ENCODE assay signal across 1 cellular context in genomic region chr17:50102164-50102991, GRCh38.
TF ChIP-seq lines count a peak whose summit lies in the region.

No MANE protein-coding gene starts in this region.

TF ChIP-seq in HepG2, 621 proteins besides CTCF, POLR2A, EP300 and RAD21 (continued from another document and continues in another):
- TF ChIP-seq, protein P1, sequence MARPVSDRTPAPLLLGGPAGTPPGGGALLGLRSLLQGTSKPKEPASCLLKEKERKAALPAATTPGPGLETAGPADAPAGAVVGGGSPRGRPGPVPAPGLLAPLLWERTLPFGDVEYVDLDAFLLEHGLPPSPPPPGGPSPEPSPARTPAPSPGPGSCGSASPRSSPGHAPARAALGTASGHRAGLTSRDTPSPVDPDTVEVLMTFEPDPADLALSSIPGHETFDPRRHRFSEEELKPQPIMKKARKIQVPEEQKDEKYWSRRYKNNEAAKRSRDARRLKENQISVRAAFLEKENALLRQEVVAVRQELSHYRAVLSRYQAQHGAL (CRISPR knock-in tag; IDR thresholded peaks at IDR 0.05; ENCODE audit: not compliant biosample characterization), result no peak
- TF ChIP-seq WIZ (CRISPR knock-in tag; IDR thresholded peaks at IDR 0.05), result no peak
- 0 out of 2 replicates have a peak, but pooled peaks have one; percentile 24 for TF ChIP-seq SOX5 (CRISPR knock-in tag; IDR thresholded peaks at IDR 0.05; ENCODE audit: borderline replicate concordance)
- TF ChIP-seq RCOR2 (CRISPR knock-in tag; IDR thresholded peaks at IDR 0.05), result peak; percentile 46; the same call in 1 of the 2 replicates
- no peak for TF ChIP-seq NBN (conservative IDR thresholded peaks at IDR 0.05)
- TF ChIP-seq ZSCAN30 (CRISPR knock-in tag; IDR thresholded peaks at IDR 0.05), result no peak
- TF ChIP-seq, protein P2, sequence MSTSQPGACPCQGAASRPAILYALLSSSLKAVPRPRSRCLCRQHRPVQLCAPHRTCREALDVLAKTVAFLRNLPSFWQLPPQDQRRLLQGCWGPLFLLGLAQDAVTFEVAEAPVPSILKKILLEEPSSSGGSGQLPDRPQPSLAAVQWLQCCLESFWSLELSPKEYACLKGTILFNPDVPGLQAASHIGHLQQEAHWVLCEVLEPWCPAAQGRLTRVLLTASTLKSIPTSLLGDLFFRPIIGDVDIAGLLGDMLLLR (CRISPR knock-in tag; IDR thresholded peaks at IDR 0.05), result peak; percentile 92
- no peak for TF ChIP-seq ZNF709 (CRISPR knock-in tag; IDR thresholded peaks at IDR 0.05)
- 0 out of 2 replicates have a peak, but pooled peaks have one; percentile 3 for TF ChIP-seq DNMT3B (CRISPR knock-in tag; conservative IDR thresholded peaks at IDR 0.05)
- TF ChIP-seq NFE2L2 (IDR thresholded peaks at IDR 0.05; ENCODE audit: low read length), result no peak
- TF ChIP-seq U2AF1 (optimal IDR thresholded peaks at IDR 0.05; ENCODE audit: low read depth, low read length), result no peak
- TF ChIP-seq SIN3B (IDR thresholded peaks at IDR 0.05; ENCODE audit: low read length), result no peak
- no peak for TF ChIP-seq ZNF784 (CRISPR knock-in tag; IDR thresholded peaks at IDR 0.05; ENCODE audit: borderline replicate concordance)
- no peak for TF ChIP-seq ZNF781 (CRISPR knock-in tag; IDR thresholded peaks at IDR 0.05; ENCODE audit: borderline replicate concordance, not compliant biosample characterization)
- 0 out of 2 replicates have a peak, but pooled peaks have one; percentile 20 for TF ChIP-seq ZNF678 (CRISPR knock-in tag; IDR thresholded peaks at IDR 0.05)
- no peak for TF ChIP-seq KLF11 (CRISPR knock-in tag; IDR thresholded peaks at IDR 0.05)
- no peak; the same call in 1 of the 2 replicates for TF ChIP-seq NRL (CRISPR knock-in tag; IDR thresholded peaks at IDR 0.05; ENCODE audit: borderline replicate concordance)
- TF ChIP-seq SRSF4 (IDR thresholded peaks at IDR 0.05; ENCODE audit: low read depth, low read length, poor library complexity, severe bottlenecking), result no peak
- TF ChIP-seq ATF2 (CRISPR knock-in tag; IDR thresholded peaks at IDR 0.05), result peak; percentile 38; the same call in 1 of the 2 replicates
- TF ChIP-seq MYC (CRISPR knock-in tag; IDR thresholded peaks at IDR 0.05; ENCODE audit: borderline replicate concordance), result peak; percentile 70; the same call in 1 of the 2 replicates
- TF ChIP-seq SAP130 (CRISPR knock-in tag; IDR thresholded peaks at IDR 0.05; ENCODE audit: low read depth), result peak; percentile 67
- no peak for TF ChIP-seq SOX6 (IDR thresholded peaks at IDR 0.05)
- no peak; the same call in none of the 2 replicates for TF ChIP-seq SOX6 (CRISPR knock-in tag; IDR thresholded peaks at IDR 0.05)
- TF ChIP-seq ZNF75D (CRISPR knock-in tag; IDR thresholded peaks at IDR 0.05; ENCODE audit: borderline replicate concordance), result no peak
- TF ChIP-seq, protein P3, sequence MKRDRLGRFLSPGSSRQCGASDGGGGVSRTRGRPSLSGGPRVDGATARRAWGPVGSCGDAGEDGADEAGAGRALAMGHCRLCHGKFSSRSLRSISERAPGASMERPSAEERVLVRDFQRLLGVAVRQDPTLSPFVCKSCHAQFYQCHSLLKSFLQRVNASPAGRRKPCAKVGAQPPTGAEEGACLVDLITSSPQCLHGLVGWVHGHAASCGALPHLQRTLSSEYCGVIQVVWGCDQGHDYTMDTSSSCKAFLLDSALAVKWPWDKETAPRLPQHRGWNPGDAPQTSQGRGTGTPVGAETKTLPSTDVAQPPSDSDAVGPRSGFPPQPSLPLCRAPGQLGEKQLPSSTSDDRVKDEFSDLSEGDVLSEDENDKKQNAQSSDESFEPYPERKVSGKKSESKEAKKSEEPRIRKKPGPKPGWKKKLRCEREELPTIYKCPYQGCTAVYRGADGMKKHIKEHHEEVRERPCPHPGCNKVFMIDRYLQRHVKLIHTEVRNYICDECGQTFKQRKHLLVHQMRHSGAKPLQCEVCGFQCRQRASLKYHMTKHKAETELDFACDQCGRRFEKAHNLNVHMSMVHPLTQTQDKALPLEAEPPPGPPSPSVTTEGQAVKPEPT (CRISPR knock-in tag; IDR thresholded peaks at IDR 0.05; ENCODE audit: low read depth), result peak; percentile 49; the same call in 1 of the 2 replicates
- TF ChIP-seq, protein P4, sequence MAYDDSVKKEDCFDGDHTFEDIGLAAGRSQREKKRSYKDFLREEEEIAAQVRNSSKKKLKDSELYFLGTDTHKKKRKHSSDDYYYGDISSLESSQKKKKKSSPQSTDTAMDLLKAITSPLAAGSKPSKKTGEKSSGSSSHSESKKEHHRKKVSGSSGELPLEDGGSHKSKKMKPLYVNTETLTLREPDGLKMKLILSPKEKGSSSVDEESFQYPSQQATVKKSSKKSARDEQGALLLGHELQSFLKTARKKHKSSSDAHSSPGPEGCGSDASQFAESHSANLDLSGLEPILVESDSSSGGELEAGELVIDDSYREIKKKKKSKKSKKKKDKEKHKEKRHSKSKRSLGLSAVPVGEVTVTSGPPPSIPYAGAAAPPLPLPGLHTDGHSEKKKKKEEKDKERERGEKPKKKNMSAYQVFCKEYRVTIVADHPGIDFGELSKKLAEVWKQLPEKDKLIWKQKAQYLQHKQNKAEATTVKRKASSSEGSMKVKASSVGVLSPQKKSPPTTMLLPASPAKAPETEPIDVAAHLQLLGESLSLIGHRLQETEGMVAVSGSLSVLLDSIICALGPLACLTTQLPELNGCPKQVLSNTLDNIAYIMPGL (CRISPR knock-in tag; IDR thresholded peaks at IDR 0.05; ENCODE audit: borderline replicate concordance in 1 of 2, low read depth in 1 of 2), result no peak; a peak in 1 of 4 replicates
- TF ChIP-seq, protein P5, sequence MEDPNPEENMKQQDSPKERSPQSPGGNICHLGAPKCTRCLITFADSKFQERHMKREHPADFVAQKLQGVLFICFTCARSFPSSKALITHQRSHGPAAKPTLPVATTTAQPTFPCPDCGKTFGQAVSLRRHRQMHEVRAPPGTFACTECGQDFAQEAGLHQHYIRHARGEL (CRISPR knock-in tag; IDR thresholded peaks at IDR 0.05), result 0 out of 2 replicates have a peak, but pooled peaks have one; percentile 46
- no peak for TF ChIP-seq ZNF570 (CRISPR knock-in tag; IDR thresholded peaks at IDR 0.05; ENCODE audit: borderline replicate concordance)
- no peak for TF ChIP-seq ZNF720 (CRISPR knock-in tag; IDR thresholded peaks at IDR 0.05)
- TF ChIP-seq FOXK2 (IDR thresholded peaks at IDR 0.05), result no peak
- no peak for TF ChIP-seq ZNF569 (CRISPR knock-in tag; IDR thresholded peaks at IDR 0.05; ENCODE audit: borderline replicate concordance)
- peak; percentile 23; the same call in 1 of the 2 replicates for TF ChIP-seq THRA (CRISPR knock-in tag; IDR thresholded peaks at IDR 0.05; ENCODE audit: borderline replicate concordance)
- peak; percentile 32; the same call in 1 of the 2 replicates for TF ChIP-seq POLR2AphosphoS5 (IDR thresholded peaks at IDR 0.05; ENCODE audit: low read depth, low read length)
- TF ChIP-seq MXD4 (CRISPR knock-in tag; IDR thresholded peaks at IDR 0.05), result peak; percentile 63; the same call in 1 of the 2 replicates
- TF ChIP-seq HIVEP1 (CRISPR knock-in tag; IDR thresholded peaks at IDR 0.05), result peak; percentile 9; the same call in 1 of the 2 replicates
- no peak for TF ChIP-seq ZNF101 (CRISPR knock-in tag; IDR thresholded peaks at IDR 0.05; ENCODE audit: borderline replicate concordance, low read depth)
- no peak; the same call in 1 of the 2 replicates for TF ChIP-seq FOXA3 (CRISPR knock-in tag; IDR thresholded peaks at IDR 0.05)
- TF ChIP-seq MAFG (CRISPR knock-in tag; IDR thresholded peaks at IDR 0.05), result no peak
- TF ChIP-seq, protein P6, sequence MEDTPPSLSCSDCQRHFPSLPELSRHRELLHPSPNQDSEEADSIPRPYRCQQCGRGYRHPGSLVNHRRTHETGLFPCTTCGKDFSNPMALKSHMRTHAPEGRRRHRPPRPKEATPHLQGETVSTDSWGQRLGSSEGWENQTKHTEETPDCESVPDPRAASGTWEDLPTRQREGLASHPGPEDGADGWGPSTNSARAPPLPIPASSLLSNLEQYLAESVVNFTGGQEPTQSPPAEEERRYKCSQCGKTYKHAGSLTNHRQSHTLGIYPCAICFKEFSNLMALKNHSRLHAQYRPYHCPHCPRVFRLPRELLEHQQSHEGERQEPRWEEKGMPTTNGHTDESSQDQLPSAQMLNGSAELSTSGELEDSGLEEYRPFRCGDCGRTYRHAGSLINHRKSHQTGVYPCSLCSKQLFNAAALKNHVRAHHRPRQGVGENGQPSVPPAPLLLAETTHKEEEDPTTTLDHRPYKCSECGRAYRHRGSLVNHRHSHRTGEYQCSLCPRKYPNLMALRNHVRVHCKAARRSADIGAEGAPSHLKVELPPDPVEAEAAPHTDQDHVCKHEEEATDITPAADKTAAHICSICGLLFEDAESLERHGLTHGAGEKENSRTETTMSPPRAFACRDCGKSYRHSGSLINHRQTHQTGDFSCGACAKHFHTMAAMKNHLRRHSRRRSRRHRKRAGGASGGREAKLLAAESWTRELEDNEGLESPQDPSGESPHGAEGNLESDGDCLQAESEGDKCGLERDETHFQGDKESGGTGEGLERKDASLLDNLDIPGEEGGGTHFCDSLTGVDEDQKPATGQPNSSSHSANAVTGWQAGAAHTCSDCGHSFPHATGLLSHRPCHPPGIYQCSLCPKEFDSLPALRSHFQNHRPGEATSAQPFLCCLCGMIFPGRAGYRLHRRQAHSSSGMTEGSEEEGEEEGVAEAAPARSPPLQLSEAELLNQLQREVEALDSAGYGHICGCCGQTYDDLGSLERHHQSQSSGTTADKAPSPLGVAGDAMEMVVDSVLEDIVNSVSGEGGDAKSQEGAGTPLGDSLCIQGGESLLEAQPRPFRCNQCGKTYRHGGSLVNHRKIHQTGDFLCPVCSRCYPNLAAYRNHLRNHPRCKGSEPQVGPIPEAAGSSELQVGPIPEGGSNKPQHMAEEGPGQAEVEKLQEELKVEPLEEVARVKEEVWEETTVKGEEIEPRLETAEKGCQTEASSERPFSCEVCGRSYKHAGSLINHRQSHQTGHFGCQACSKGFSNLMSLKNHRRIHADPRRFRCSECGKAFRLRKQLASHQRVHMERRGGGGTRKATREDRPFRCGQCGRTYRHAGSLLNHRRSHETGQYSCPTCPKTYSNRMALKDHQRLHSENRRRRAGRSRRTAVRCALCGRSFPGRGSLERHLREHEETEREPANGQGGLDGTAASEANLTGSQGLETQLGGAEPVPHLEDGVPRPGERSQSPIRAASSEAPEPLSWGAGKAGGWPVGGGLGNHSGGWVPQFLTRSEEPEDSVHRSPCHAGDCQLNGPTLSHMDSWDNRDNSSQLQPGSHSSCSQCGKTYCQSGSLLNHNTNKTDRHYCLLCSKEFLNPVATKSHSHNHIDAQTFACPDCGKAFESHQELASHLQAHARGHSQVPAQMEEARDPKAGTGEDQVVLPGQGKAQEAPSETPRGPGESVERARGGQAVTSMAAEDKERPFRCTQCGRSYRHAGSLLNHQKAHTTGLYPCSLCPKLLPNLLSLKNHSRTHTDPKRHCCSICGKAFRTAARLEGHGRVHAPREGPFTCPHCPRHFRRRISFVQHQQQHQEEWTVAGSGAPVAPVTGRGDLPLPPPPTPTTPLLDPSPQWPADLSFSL (CRISPR knock-in tag; IDR thresholded peaks at IDR 0.05), result no peak
- TF ChIP-seq TAF15 (IDR thresholded peaks at IDR 0.05; ENCODE audit: low read depth, low read length, poor library complexity, severe bottlenecking), result no peak
- no peak for TF ChIP-seq FOXP1 (IDR thresholded peaks at IDR 0.05)
- no peak for TF ChIP-seq FOXP1 (CRISPR knock-in tag; IDR thresholded peaks at IDR 0.05)
- TF ChIP-seq JUN (CRISPR knock-in tag; IDR thresholded peaks at IDR 0.05), result 0 out of 2 replicates have a peak, but pooled peaks have one; percentile 13
- TF ChIP-seq BCL6 (CRISPR knock-in tag; IDR thresholded peaks at IDR 0.05), result peak; percentile 60
- no peak for TF ChIP-seq ZNF556 (CRISPR knock-in tag; IDR thresholded peaks at IDR 0.05; ENCODE audit: borderline replicate concordance)
- no peak for TF ChIP-seq ZNF564 (CRISPR knock-in tag; IDR thresholded peaks at IDR 0.05)
- peak; percentile 14; the same call in 1 of the 2 replicates for TF ChIP-seq MAZ (IDR thresholded peaks at IDR 0.05; ENCODE audit: borderline replicate concordance, low read depth, low read length)
- no peak for TF ChIP-seq MAZ (CRISPR knock-in tag; IDR thresholded peaks at IDR 0.05; ENCODE audit: low read depth)
- TF ChIP-seq PLRG1 (conservative IDR thresholded peaks at IDR 0.05), result no peak
- TF ChIP-seq HDAC6 (IDR thresholded peaks at IDR 0.05; ENCODE audit: low read depth, low read length), result no peak
- no peak for TF ChIP-seq THAP8 (CRISPR knock-in tag; IDR thresholded peaks at IDR 0.05; ENCODE audit: borderline replicate concordance)
- peak; percentile 96 for TF ChIP-seq CHD4 (IDR thresholded peaks at IDR 0.05; ENCODE audit: borderline replicate concordance, low read length)
- TF ChIP-seq ZBTB20 (CRISPR knock-in tag; IDR thresholded peaks at IDR 0.05; ENCODE audit: borderline replicate concordance, low read depth), result peak; percentile 50; the same call in 1 of the 2 replicates
- no peak for TF ChIP-seq ZNF24 (IDR thresholded peaks at IDR 0.05)
- no peak for TF ChIP-seq ZSCAN29 (CRISPR knock-in tag; conservative IDR thresholded peaks at IDR 0.05)
